Comparison of ENCODE assay signal across 15 cellular contexts in genomic region chr1:52238887-52239707, GRCh38.
DNase-seq lines count a peak whose midpoint lies in the region; TF ChIP-seq lines count a peak whose summit lies in the region.
"Had no signal": no experiment of that assay in that cellular context is flagged by ENCODE, and none has a peak within 500 bp of the region (broad histone marks: within the 10 kb centered on the region; RNA-seq: fewer than 3 reads in every experiment).

No MANE protein-coding gene starts in this region.

- peak; percentile 21 for DNase-seq in GM20000 (ENCODE audit: low spot score)
- peak; percentile 9 for DNase-seq in LHCN-M2 (ENCODE audit: low read depth)
- DNase-seq in dermis blood vessel endothelial cell = peak; percentile 15
- no peak for DNase-seq in NCI-H526 treated with DMSO at 0.1 percent for 48 hours (lab: John Stamatoyannopoulos, UW)
- no peak for DNase-seq in MM.1S
- no peak for DNase-seq in activated CD4-positive, CD25-positive, alpha-beta regulatory T cell (lab: John Stamatoyannopoulos, UW)
- no peak for DNase-seq in hepatic stellate cell (ENCODE audit: low spot score)
- DNase-seq: activated naive CD4-positive, alpha-beta T cell treated with anti-CD3 and anti-CD28 coated beads, Interleukin-2, amount 50 U/mL, for 16 hours; DMS79 treated with DMSO at 0.1 percent for 48 hours; immature natural killer cell; NCI-H2171 treated with DMSO at 0.1 percent for 48 hours; stimulated activated CD4-positive, alpha-beta T cell treated with anti-CD3 and anti-CD28 coated beads, Interleukin-2, amount 100 ng/mL, for 24 hours had no signal

- H4K20me1 ChIP-seq in BLaER1 = no peaks in the 10 kb centered on the region; the same call in 1 of the 2 replicates
- no peaks in the 10 kb centered on the region for H4K20me1 ChIP-seq in MM.1S (ENCODE audit: insufficient read depth, low read length)

- 0 out of 2 replicates have a peak overlapping the region, but pooled peaks have one; percentile 6 for H3K4me2 ChIP-seq in BLaER1
- no peak overlapping the region for H3K4me2 ChIP-seq in MM.1S (ENCODE audit: low read depth, low read length)

- H3K27ac ChIP-seq in BLaER1 (no peak overlapping the region), MM.1S (ENCODE audit: low read length) (no peak overlapping the region)
- H3K27ac ChIP-seq: RWPE1, vagina had no signal

- H3F3A ChIP-seq in MM.1S (ENCODE audit: insufficient read depth, low read length) = no peaks in the 10 kb centered on the region

- H3K9ac ChIP-seq in BLaER1 = no peak overlapping the region
- H3K9ac ChIP-seq in MM.1S (ENCODE audit: low read length) = no peak overlapping the region

- TF ChIP-seq CTCF in GM20000 (IDR thresholded peaks at IDR 0.05; ENCODE audit: extremely low read depth, missing control alignments) (no peak), MM.1S (IDR thresholded peaks at IDR 0.05; ENCODE audit: low read length) (no peak)

- H3K4me1 ChIP-seq in BLaER1 (peaks cover 19% of the 10 kb centered on the region), MM.1S (ENCODE audit: low read length) (peaks cover 4% of the 10 kb centered on the region; the same call in 1 of the 2 replicates)
- H3K4me1 ChIP-seq: vagina had no signal

- H3K9me3 ChIP-seq in BLaER1 = no peaks in the 10 kb centered on the region
- no peaks in the 10 kb centered on the region for H3K9me3 ChIP-seq in MM.1S (replicated peaks; ENCODE audit: insufficient read depth, low read length)
- H3K9me3 ChIP-seq: vagina had no signal

- peaks cover 34% of the 10 kb centered on the region for H3K36me3 ChIP-seq in BLaER1
- no peaks in the 10 kb centered on the region for H3K36me3 ChIP-seq in MM.1S (replicated peaks; ENCODE audit: insufficient read depth, low read length)
- H3K36me3 ChIP-seq: vagina had no signal

- H3K9me2 ChIP-seq in MM.1S (replicated peaks; ENCODE audit: insufficient read depth, low read length) = no peaks in the 10 kb centered on the region

- no peak overlapping the region for H2AFZ ChIP-seq in MM.1S (ENCODE audit: low read length)

- H3K27me3 ChIP-seq in BLaER1 (no peaks in the 10 kb centered on the region), MM.1S (replicated peaks; ENCODE audit: insufficient read depth, low read length) (no peaks in the 10 kb centered on the region)
- H3K27me3 ChIP-seq: vagina had no signal

- H3K79me2 ChIP-seq in MM.1S (ENCODE audit: low read length) = no peaks in the 10 kb centered on the region

- H3K4me3 ChIP-seq in BLaER1 = no peak overlapping the region
- no peak overlapping the region for H3K4me3 ChIP-seq in MM.1S (ENCODE audit: low read length)
- H3K4me3 ChIP-seq: vagina had no signal

Comparison
In these comparisons a context has a peak if more than half of its experiments do, and no peak if none do; other contexts are left out.
1. DNase-seq: peak in GM20000 (single experiment), LHCN-M2 (single experiment) and dermis blood vessel endothelial cell (single experiment); none in NCI-H526 treated with DMSO at 0.1 percent for 48 hours (single experiment), MM.1S (single experiment), activated CD4-positive, CD25-positive, alpha-beta regulatory T cell (0 of 4) and hepatic stellate cell (single experiment).